In genomic region chr11:76849376-76849775, GRCh38 we compare ENCODE assay signal across 16 cellular contexts. TPM values are rescaled to one million over a fixed set of nuclear protein-coding genes. Genes with fewer than 3 reads are reported as not detected.
DNase-seq lines count a peak whose midpoint lies in the region; ATAC-seq lines count a peak whose summit lies in the region.
"Had no signal": no experiment of that assay in that cellular context is flagged by ENCODE, and none has a peak within 500 bp of the region (broad histone marks: within the 10 kb centered on the region; RNA-seq: fewer than 3 reads in every experiment).

No MANE protein-coding gene starts in this region.

- no peak overlapping the region for H2BK5ac ChIP-seq in trophoblast cell (ENCODE audit: low read depth, low read length, poor library complexity)

- H3K79me1 ChIP-seq in trophoblast cell (ENCODE audit: low read length), result no peaks in the 10 kb centered on the region

- no peak overlapping the region for H3K14ac ChIP-seq in trophoblast cell (ENCODE audit: low read length)

- no peaks in the 10 kb centered on the region for H3K36me3 ChIP-seq in trophoblast cell (ENCODE audit: control insufficient read depth in 1 of 2, insufficient read depth in 2 of 2, low read length in 2 of 2)

- H3K9me3 ChIP-seq in trophoblast cell (ENCODE audit: insufficient read depth, low read depth, low read length), result no peaks in the 10 kb centered on the region

- H2BK120ac ChIP-seq in trophoblast cell (ENCODE audit: insufficient read depth, low read length, poor library complexity), result no peak overlapping the region

- H3K23ac ChIP-seq in trophoblast cell (ENCODE audit: low read length), result no peak overlapping the region

- H3K4ac ChIP-seq in trophoblast cell (ENCODE audit: low read depth, low read length), result no peak overlapping the region

- H3K4me3 ChIP-seq in trophoblast cell (ENCODE audit: low read depth, low read length), result no peak overlapping the region
- H3K4me3 ChIP-seq: GM23248 had no signal

- H3K79me2 ChIP-seq in trophoblast cell (ENCODE audit: control insufficient read depth, insufficient read depth, low read length, poor library complexity), result no peaks in the 10 kb centered on the region

- no peak overlapping the region for H2BK12ac ChIP-seq in trophoblast cell (ENCODE audit: low read length)

- no peak overlapping the region for H4K8ac ChIP-seq in trophoblast cell (ENCODE audit: low read depth, low read length)

- H2AK5ac ChIP-seq in trophoblast cell (ENCODE audit: low read length), result no peak overlapping the region

- no peak overlapping the region for H4K12ac ChIP-seq in trophoblast cell (ENCODE audit: low read depth, low read length)

- no peaks in the 10 kb centered on the region for H3K27me3 ChIP-seq in trophoblast cell (ENCODE audit: insufficient read depth, low read length)

- H4K91ac ChIP-seq in trophoblast cell (ENCODE audit: low read depth, low read length), result peak overlapping the region; percentile 42

- WGBS in trophoblast cell (ENCODE audit: extremely low coverage, insufficient coverage, insufficient read length), result no CpG with 5 or more reads among the region's 3 CpGs

- ATAC-seq in HG02870 (IDR thresholded peaks at IDR 0.05; ENCODE audit: unreplicated experiment) (no peak), GM21360 (IDR thresholded peaks at IDR 0.05; ENCODE audit: unreplicated experiment) (no peak)
- ATAC-seq: HCT116 had no signal

- no peak overlapping the region for H3K18ac ChIP-seq in trophoblast cell (ENCODE audit: low read length)

- no peak overlapping the region for H3K4me2 ChIP-seq in trophoblast cell (ENCODE audit: low read length)

- no peak overlapping the region for H2AFZ ChIP-seq in trophoblast cell (ENCODE audit: insufficient read depth, low read length, poor library complexity)
- H2AFZ ChIP-seq: GM23248 had no signal

- no peak overlapping the region for H3K27ac ChIP-seq in trophoblast cell (ENCODE audit: low read depth, low read length)
- H3K27ac ChIP-seq: GM23248 had no signal

- H3K4me1 ChIP-seq in trophoblast cell (ENCODE audit: control insufficient read depth in 1 of 2, insufficient read depth in 2 of 2, low read length in 2 of 2), result peaks cover 2 to 17% of the 10 kb centered on the region in 2 experiments

- DNase-seq in RPMI7951 (ENCODE audit: low read depth) (peak; percentile 50), SK-N-DZ (ENCODE audit: low spot score) (peak; percentile 42), epidermal melanocyte (ENCODE audit: insufficient read length, low spot score) (peak; percentile 45), trophoblast cell (no peak), NK-92 (lab: John Stamatoyannopoulos, UW; ENCODE audit: unreplicated experiment) (no peak)
- DNase-seq: C1 segment of cervical spinal cord; Calu3; CD4-positive, alpha-beta memory T cell; COR-L47; DMS53; DMS79 treated with DMSO at 0.1 percent for 48 hours; GM23248; H9 had no signal

- H3K9ac ChIP-seq in trophoblast cell (ENCODE audit: low read length), result no peak overlapping the region
- H3K9ac ChIP-seq: GM23248 had no signal

RNA-seq across cellular contexts. Expression of gene ACER3, which starts 11.3 kb away (rescaled TPM):
- 41.9 and 47.2 TPM in 2 replicates for total RNA-seq in RPMI7951 (2014; rRNA removed; shearing (Covaris generic))
- polyA plus RNA-seq in SK-N-DZ (2014; cell fraction: cytosol; rRNA removed), result 8.4 and 10.5 TPM in 2 replicates
- 7.0 and 7.1 TPM in 2 replicates for polyA plus RNA-seq in SK-N-DZ (2014; cell fraction: nucleus; rRNA removed)
- 15.8 and 15.9 TPM in 2 replicates for polyA plus RNA-seq in trophoblast cell (2013)

Comparison
In these comparisons a context has a peak if more than half of its experiments do, and no peak if none do; other contexts are left out.
1. DNase-seq: peak in RPMI7951 (single experiment), SK-N-DZ (single experiment) and epidermal melanocyte (single experiment); none in trophoblast cell (0 of 2) and NK-92 (single experiment).